14 cellular contexts compared by ENCODE assay signal in genomic region chr22:27628891-27629631, GRCh38.
DNase-seq lines count a peak whose midpoint lies in the region; ATAC-seq and TF ChIP-seq lines count a peak whose summit lies in the region.
"Had no signal": no experiment of that assay in that cellular context is flagged by ENCODE, and none has a peak within 500 bp of the region (broad histone marks: within the 10 kb centered on the region; RNA-seq: fewer than 3 reads in every experiment).

No MANE protein-coding gene starts in this region.

- no peaks in the 10 kb centered on the region for H3K36me3 ChIP-seq in GM23338 (ENCODE audit: insufficient read depth)
- H3K36me3 ChIP-seq: Peyer's patch had no signal

- no peaks in the 10 kb centered on the region for H4K20me1 ChIP-seq in GM23338 (replicated peaks; ENCODE audit: insufficient read depth)

- H3K27me3 ChIP-seq in GM23338 (ENCODE audit: insufficient read depth): no peaks in the 10 kb centered on the region
- H3K27me3 ChIP-seq: Peyer's patch had no signal

- peaks cover 13% of the 10 kb centered on the region for H3K4me1 Mint-ChIP-seq in mesothelial cell of epicardium
- H3K4me1 Mint-ChIP-seq in GM23338: peaks cover 37% of the 10 kb centered on the region
- H3K4me1 Mint-ChIP-seq: CD4-positive, CD25-positive, alpha-beta regulatory T cell had no signal

- peaks cover 21% of the 10 kb centered on the region for H3K4me1 ChIP-seq in GM23338 (ENCODE audit: insufficient read depth)
- H3K4me1 ChIP-seq: Peyer's patch had no signal

- H3K4me3 ChIP-seq in LNCaP clone FGC (ENCODE audit: low read depth, low read length): no peak overlapping the region
- no peak overlapping the region for H3K4me3 ChIP-seq in epithelial cell of esophagus (ENCODE audit: low read length)
- no peak overlapping the region for H3K4me3 ChIP-seq in GM23338
- H3K4me3 ChIP-seq: Peyer's patch had no signal

- 0 out of 2 replicates have a peak, but pooled peaks cover 5% of the 10 kb centered on the region for H3F3A ChIP-seq in GM23338 (replicated peaks; ENCODE audit: low read depth)

- H3K27ac ChIP-seq in GM23338 (ENCODE audit: low read depth): no peak overlapping the region
- H3K27ac ChIP-seq: Peyer's patch had no signal

- no peaks in the 10 kb centered on the region for H3K79me2 ChIP-seq in GM23338 (replicated peaks; ENCODE audit: insufficient read depth)

- H2AFZ ChIP-seq in GM23338: no peak overlapping the region

- H3K27ac Mint-ChIP-seq in mesothelial cell of epicardium (peak overlapping the region; percentile 28), GM23338 (no peak overlapping the region)
- H3K27ac Mint-ChIP-seq: CD4-positive, CD25-positive, alpha-beta regulatory T cell had no signal

- no peaks in the 10 kb centered on the region for H3K9me2 ChIP-seq in GM23338 (ENCODE audit: insufficient read depth)

- no peak for ATAC-seq in GM23338

- peaks cover 4% of the 10 kb centered on the region for H3K36me3 Mint-ChIP-seq in mesothelial cell of epicardium
- H3K36me3 Mint-ChIP-seq in GM23338 (ENCODE audit: low read depth): peaks cover 12% of the 10 kb centered on the region
- H3K36me3 Mint-ChIP-seq: CD4-positive, CD25-positive, alpha-beta regulatory T cell had no signal

- TF ChIP-seq CTCF in LNCaP clone FGC (IDR thresholded peaks at IDR 0.05; ENCODE audit: control insufficient read depth, extremely low read depth, insufficient read depth): no peak
- no peak for TF ChIP-seq CTCF in epithelial cell of esophagus (IDR thresholded peaks at IDR 0.05; ENCODE audit: insufficient read depth, low read depth, low read length, missing control alignments)
- no peak for TF ChIP-seq CTCF in mesothelial cell of epicardium (IDR thresholded peaks at IDR 0.05; ENCODE audit: unreplicated experiment)
- TF ChIP-seq CTCF in GM23338 (conservative IDR thresholded peaks at IDR 0.05; ENCODE audit: low read depth in 2 of 2): no peak

- H3K9me3 Mint-ChIP-seq in mesothelial cell of epicardium: peaks cover 5% of the 10 kb centered on the region
- H3K9me3 Mint-ChIP-seq in GM23338: peaks cover 18% of the 10 kb centered on the region; the same call in 2 of the 3 replicates

- no peak overlapping the region for H3K4me3 Mint-ChIP-seq in mesothelial cell of epicardium
- no peak overlapping the region for H3K4me3 Mint-ChIP-seq in GM23338
- H3K4me3 Mint-ChIP-seq: CD4-positive, CD25-positive, alpha-beta regulatory T cell had no signal

- peaks cover 9% of the 10 kb centered on the region for H3K27me3 Mint-ChIP-seq in mesothelial cell of epicardium (ENCODE audit: low read depth)
- H3K27me3 Mint-ChIP-seq in GM23338 (ENCODE audit: insufficient read depth, low read depth, poor library complexity): peaks cover 13% of the 10 kb centered on the region

- no peak overlapping the region for H3K4me2 ChIP-seq in GM23338

- peak; percentile 77 for DNase-seq in ELF-1 (ENCODE audit: low read depth, low spot score)
- peak; percentile 15 for DNase-seq in LNCaP clone FGC (ENCODE audit: low read depth)
- DNase-seq in epithelial cell of esophagus (ENCODE audit: low read depth): peak; percentile 92
- no peak for DNase-seq in mesothelial cell of epicardium (ENCODE audit: low spot score in 2 of 2, unreplicated experiment in 2 of 2)
- DNase-seq in cortex of kidney (lab: John Stamatoyannopoulos, UW): no peak
- DNase-seq in GM23338 (ENCODE audit: low spot score): no peak
- DNase-seq in hepatic stellate cell (ENCODE audit: low spot score): no peak
- DNase-seq: CD4-positive, CD25-positive, alpha-beta regulatory T cell; DMS79; NCI-H1436 treated with DMSO at 0.1 percent for 48 hours; NCI-H2081 treated with DMSO at 0.1 percent for 48 hours; NCI-H774; Peyer's patch; SHP77 had no signal

TF ChIP-seq in GM23338, 12 proteins besides CTCF, POLR2A, EP300 and RAD21 (continues in another document):
- TF ChIP-seq ZNF331 (CRISPR knock-in tag; IDR thresholded peaks at IDR 0.05; ENCODE audit: low read depth) (no peak), CREB1 (CRISPR knock-in tag; IDR thresholded peaks at IDR 0.05; ENCODE audit: low read depth) (no peak), ETS1 (IDR thresholded peaks at IDR 0.05) (no peak), STAT1 (IDR thresholded peaks at IDR 0.05; ENCODE audit: unreplicated experiment) (no peak), NANOG (IDR thresholded peaks at IDR 0.05; ENCODE audit: borderline replicate concordance) (no peak), ZNF114 (CRISPR knock-in tag; IDR thresholded peaks at IDR 0.05) (no peak), EZH2phosphoT487 (IDR thresholded peaks at IDR 0.05; ENCODE audit: unreplicated experiment) (no peak), ZNF462 (CRISPR knock-in tag; IDR thresholded peaks at IDR 0.05) (no peak), JUNB (IDR thresholded peaks at IDR 0.05; ENCODE audit: unreplicated experiment) (no peak), POLR2AphosphoS5 (IDR thresholded peaks at IDR 0.05; ENCODE audit: low read depth) (no peak)

Comparison
In these comparisons a context has a peak if more than half of its experiments do, and no peak if none do; other contexts are left out.
1. DNase-seq: peak in ELF-1 (single experiment), LNCaP clone FGC (single experiment) and epithelial cell of esophagus (single experiment); none in mesothelial cell of epicardium (0 of 2), cortex of kidney (single experiment), GM23338 (single experiment) and hepatic stellate cell (single experiment).